Comparison of ENCODE assay signal across 26 cellular contexts in genomic region chr16:55256412-55257016, GRCh38.
"Had no signal": no experiment of that assay in that cellular context is flagged by ENCODE, and none has a peak within 500 bp of the region (broad histone marks: within the 10 kb centered on the region; RNA-seq: fewer than 3 reads in every experiment).

No MANE protein-coding gene starts in this region.

- DNase-seq: activated CD4-positive, alpha-beta memory T cell treated with anti-CD3 and anti-CD28 coated beads for 36 hours; activated CD4-positive, alpha-beta T cell treated with anti-CD3 and anti-CD28 coated beads, Interleukin-2, amount 10 ng/mL, durations not matched to agents 7 days and 5 days; activated CD4-positive, CD25-positive, alpha-beta regulatory T cell; activated CD8-positive, alpha-beta memory T cell treated with anti-CD3 and anti-CD28 coated beads for 24 hours; activated effector memory CD4-positive, alpha-beta T cell treated with anti-CD3 and anti-CD28 coated beads, Interleukin-2, amount 50 U/mL, for 16 hours; activated naive CD4-positive, alpha-beta T cell treated with Interleukin-2 at 50 U/mL for 16 hours; activated naive CD8-positive, alpha-beta T cell treated with anti-CD3 and anti-CD28 coated beads, Interleukin-2, amount 50 U/mL, for 24 hours; activated T-cell treated with anti-CD3 and anti-CD28 coated beads, Interleukin-2, amount 50 U/mL, for 4 hours; amniotic stem cell; Karpas-422; MM.1S; NCI-H1105; NCI-H1436 treated with DMSO at 0.1 percent for 48 hours; NCI-H187; NCI-H2081; NCI-H510A treated with DMSO at 0.1 percent for 48 hours; NCI-H69; SHP77 treated with DMSO at 0.1 percent for 48 hours; T-cell; T-helper 2 cell; T1000 had no signal

- H3K4me3 ChIP-seq: K562 had no signal

- ATAC-seq: activated naive CD4-positive, alpha-beta T cell treated with anti-CD3 and anti-CD28 coated beads, Interleukin-2, amount 50 U/mL, for 72 hours; activated naive CD8-positive, alpha-beta T cell treated with anti-CD3 and anti-CD28 coated beads, Interleukin-2, amount 50 U/mL, for 24 hours; activated T-cell treated with anti-CD3 and anti-CD28 coated beads, Interleukin-2, amount 50 U/mL, for 4 hours; K562; T-cell had no signal

- H3K27ac ChIP-seq: VCaP had no signal

- FAIRE-seq: astrocyte, K562, RCC 7860 had no signal
